1 cellular context compared by ENCODE assay signal in the genomic region with DNA sequence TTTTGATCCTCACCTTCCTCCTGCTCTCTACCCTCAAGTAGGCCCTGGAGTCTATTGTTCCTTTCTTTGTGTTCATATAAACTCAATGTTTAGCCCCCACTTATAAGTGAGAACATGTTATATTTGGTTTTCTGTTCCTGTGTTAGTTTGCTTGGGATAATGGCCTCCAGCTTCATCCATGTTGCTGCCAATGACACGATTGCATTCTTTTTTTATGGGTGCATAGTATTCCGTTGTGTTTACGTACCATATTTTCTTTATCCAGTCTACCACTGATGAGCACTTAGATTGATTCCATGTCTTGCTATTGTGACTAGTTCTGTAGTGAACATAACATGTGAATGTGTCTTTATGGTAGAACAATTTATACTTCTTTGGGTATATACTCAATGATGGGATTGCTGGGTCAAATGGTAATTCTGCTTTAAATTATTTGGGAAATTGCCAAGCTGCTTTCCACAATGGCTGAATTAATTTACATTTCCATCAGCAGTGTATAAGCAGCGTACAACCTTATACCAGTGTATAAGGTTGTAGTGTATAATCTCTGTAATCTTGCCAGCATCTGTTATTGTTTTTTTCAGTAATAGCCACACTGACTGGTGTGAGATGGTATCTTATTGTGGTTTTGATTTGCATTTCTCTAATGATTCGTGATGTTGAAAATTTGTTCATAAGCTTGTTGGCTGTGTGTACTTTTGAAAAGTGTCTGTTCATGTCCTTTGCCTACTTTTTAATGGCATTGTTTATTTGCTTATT.
TF ChIP-seq lines count a peak whose summit lies in the region.

No MANE protein-coding gene starts in this region.

TF ChIP-seq in HEK293, 187 proteins besides CTCF, POLR2A, EP300 and RAD21 (continued from another document):
- no peak for TF ChIP-seq BCL11B (tag by site-specific recombination; IDR thresholded peaks at IDR 0.05; ENCODE audit: low read depth)
- TF ChIP-seq ZNF146 (tag by site-specific recombination; IDR thresholded peaks at IDR 0.05), result peak; percentile 84
